Comparison of ENCODE assay signal across 27 cellular contexts in genomic region chr6:13638014-13638413, GRCh38. TPM values are rescaled to one million over a fixed set of nuclear protein-coding genes. Genes with fewer than 3 reads are reported as not detected.
DNase-seq lines count a peak whose midpoint lies in the region; ATAC-seq and TF ChIP-seq lines count a peak whose summit lies in the region.
"Had no signal": no experiment of that assay in that cellular context is flagged by ENCODE, and none has a peak within 500 bp of the region (broad histone marks: within the 10 kb centered on the region; RNA-seq: fewer than 3 reads in every experiment).

No MANE protein-coding gene starts in this region.

- H3K36me3 Mint-ChIP-seq in T-helper 2 cell treated with Interferon-gamma antibody and Interleukin-4, amounts not matched to agents 5 μg/mL and 100 μg/mL, for 36 hours (ENCODE audit: low read depth) = peaks cover 49% of the 10 kb centered on the region
- peaks cover 38% of the 10 kb centered on the region for H3K36me3 Mint-ChIP-seq in CD4-positive, CD25-positive, alpha-beta regulatory T cell
- H3K36me3 Mint-ChIP-seq in endodermal cell (ENCODE audit: low read depth) = peaks cover 27% of the 10 kb centered on the region

- no peaks in the 10 kb centered on the region for H3K27me3 Mint-ChIP-seq in T-helper 2 cell treated with Interferon-gamma antibody and Interleukin-4, amounts not matched to agents 5 μg/mL and 100 μg/mL, for 36 hours (ENCODE audit: low read depth)
- H3K27me3 Mint-ChIP-seq in CD4-positive, CD25-positive, alpha-beta regulatory T cell = no peaks in the 10 kb centered on the region
- no peaks in the 10 kb centered on the region for H3K27me3 Mint-ChIP-seq in endodermal cell (ENCODE audit: insufficient read depth)
- H3K27me3 Mint-ChIP-seq: central memory CD8-positive, alpha-beta T cell; progenitor cell of endocrine pancreas had no signal

- no peak overlapping the region for H2BK5ac ChIP-seq in neuronal stem cell (ENCODE audit: low read length)

- H3K27ac ChIP-seq in CD4-positive, CD25-positive, alpha-beta regulatory T cell (ENCODE audit: insufficient read depth, low read length, poor library complexity, severe bottlenecking) = peak overlapping the region; percentile 3
- H3K27ac ChIP-seq in HUES6 (ENCODE audit: low read depth, low read length) (0 out of 2 replicates have a peak overlapping the region, but pooled peaks have one; percentile 18), endodermal cell (ENCODE audit: low read depth, low read length) (no peak overlapping the region), foreskin keratinocyte (no peak overlapping the region), neuronal stem cell (replicated peaks; ENCODE audit: low read length) (no peak overlapping the region)
- H3K27ac ChIP-seq: 22Rv1, epithelial cell of prostate, neural progenitor cell, RWPE1, SK-N-MC, transverse colon had no signal

- H3K4me1 Mint-ChIP-seq in T-helper 2 cell treated with Interferon-gamma antibody and Interleukin-4, amounts not matched to agents 5 μg/mL and 100 μg/mL, for 36 hours (ENCODE audit: low read depth) = peaks cover 22% of the 10 kb centered on the region
- peaks cover 47 to 57% (median 49%) of the 10 kb centered on the region in 4 donors for H3K4me1 Mint-ChIP-seq in CD4-positive, CD25-positive, alpha-beta regulatory T cell
- peaks cover 19% of the 10 kb centered on the region for H3K4me1 Mint-ChIP-seq in endodermal cell
- H3K4me1 Mint-ChIP-seq: neural progenitor cell had no signal

- no peak overlapping the region for H4K8ac ChIP-seq in neuronal stem cell (ENCODE audit: low read depth, low read length)

- no peak overlapping the region for H3K4me3 Mint-ChIP-seq in T-helper 2 cell treated with Interferon-gamma antibody and Interleukin-4, amounts not matched to agents 5 μg/mL and 100 μg/mL, for 36 hours
- H3K4me3 Mint-ChIP-seq in CD4-positive, CD25-positive, alpha-beta regulatory T cell = peak overlapping the region in 1 of 4 donors; percentile 59
- no peak overlapping the region for H3K4me3 Mint-ChIP-seq in endodermal cell
- H3K4me3 Mint-ChIP-seq: central memory CD8-positive, alpha-beta T cell; neural progenitor cell had no signal

- H3K4me2 ChIP-seq in neuronal stem cell (ENCODE audit: insufficient read depth, low read length, poor library complexity, severe bottlenecking) = no peak overlapping the region
- H3K4me2 ChIP-seq: neural progenitor cell had no signal

- no peak for TF ChIP-seq CTCF in endodermal cell (conservative IDR thresholded peaks at IDR 0.05)
- TF ChIP-seq CTCF in foreskin keratinocyte (conservative IDR thresholded peaks at IDR 0.05) = no peak

- H3K14ac ChIP-seq in neuronal stem cell (ENCODE audit: low read length) = no peak overlapping the region

- H3K9me3 Mint-ChIP-seq in T-helper 2 cell treated with Interferon-gamma antibody and Interleukin-4, amounts not matched to agents 5 μg/mL and 100 μg/mL, for 36 hours = no peaks in the 10 kb centered on the region
- no peaks in the 10 kb centered on the region for H3K9me3 Mint-ChIP-seq in CD4-positive, CD25-positive, alpha-beta regulatory T cell
- no peaks in the 10 kb centered on the region for H3K9me3 Mint-ChIP-seq in endodermal cell
- H3K9me3 Mint-ChIP-seq: central memory CD8-positive, alpha-beta T cell; neural progenitor cell had no signal

- no peak overlapping the region for H3K4me3 ChIP-seq in CD4-positive, CD25-positive, alpha-beta regulatory T cell (ENCODE audit: low read depth, low read length)
- H3K4me3 ChIP-seq in HUES6 (ENCODE audit: low read depth, low read length) = no peak overlapping the region
- H3K4me3 ChIP-seq in endodermal cell (ENCODE audit: low read length) = no peak overlapping the region
- H3K4me3 ChIP-seq in neuronal stem cell (ENCODE audit: low read length in 2 of 2) = no peak overlapping the region
- H3K4me3 ChIP-seq: GM12878, lung, neural progenitor cell, SK-N-MC, transverse colon had no signal

- no peak overlapping the region for H2BK15ac ChIP-seq in neuronal stem cell (ENCODE audit: low read length)

- H2AK5ac ChIP-seq in neuronal stem cell (ENCODE audit: low read depth, low read length) = no peak overlapping the region

- H3K27ac Mint-ChIP-seq in T-helper 2 cell treated with Interferon-gamma antibody and Interleukin-4, amounts not matched to agents 5 μg/mL and 100 μg/mL, for 36 hours = peak overlapping the region; percentile 52
- peak overlapping the region; percentile 50 to 92 (median 71) for H3K27ac Mint-ChIP-seq in CD4-positive, CD25-positive, alpha-beta regulatory T cell
- peak overlapping the region; percentile 4 for H3K27ac Mint-ChIP-seq in endodermal cell
- H3K27ac Mint-ChIP-seq: neural progenitor cell had no signal

- H3K9ac ChIP-seq in HUES6 (ENCODE audit: low read length) (no peak overlapping the region), endodermal cell (ENCODE audit: extremely low read depth, low read length, poor library complexity, severe bottlenecking) (no peak overlapping the region), neuronal stem cell (ENCODE audit: low read depth, low read length, poor library complexity) (no peak overlapping the region)
- H3K9ac ChIP-seq: neural progenitor cell had no signal

- H2AFZ ChIP-seq in neuronal stem cell (ENCODE audit: low read length) = no peak overlapping the region
- H2AFZ ChIP-seq: neural progenitor cell had no signal

- peaks cover 54% of the 10 kb centered on the region for H3K36me3 ChIP-seq in CD4-positive, CD25-positive, alpha-beta regulatory T cell (ENCODE audit: control insufficient read depth, insufficient read depth, low read length)
- H3K36me3 ChIP-seq in HUES6 (ENCODE audit: control insufficient read depth, insufficient read depth, low read length) (peaks cover 15% of the 10 kb centered on the region; the same call in 1 of the 2 replicates), endodermal cell (ENCODE audit: control insufficient read depth, insufficient read depth, low read length) (peaks cover 65% of the 10 kb centered on the region), neuronal stem cell (replicated peaks in 1 of 2; ENCODE audit: control insufficient read depth in 2 of 2, insufficient read depth in 2 of 2, low read length in 2 of 2) (peaks cover 0 to 93% of the 10 kb centered on the region in 2 donors)

- H2BK12ac ChIP-seq in neuronal stem cell (ENCODE audit: low read length) = no peak overlapping the region

- ATAC-seq in CD4-positive, CD25-positive, alpha-beta regulatory T cell (ENCODE audit: low read depth in 2 of 2) = no peak
- no peak for ATAC-seq in foreskin keratinocyte
- ATAC-seq: GM12878 had no signal

- H3K79me1 ChIP-seq in neuronal stem cell (ENCODE audit: low read depth, low read length) = no peaks in the 10 kb centered on the region

- peaks cover 19% of the 10 kb centered on the region for H3K4me1 ChIP-seq in CD4-positive, CD25-positive, alpha-beta regulatory T cell (ENCODE audit: control insufficient read depth, insufficient read depth, low read length, poor library complexity, severe bottlenecking)
- peaks cover 35% of the 10 kb centered on the region for H3K4me1 ChIP-seq in HUES6 (ENCODE audit: control insufficient read depth, insufficient read depth, low read length)
- no peaks in the 10 kb centered on the region for H3K4me1 ChIP-seq in endodermal cell (ENCODE audit: control insufficient read depth, insufficient read depth, low read length)
- H3K4me1 ChIP-seq in foreskin keratinocyte = no peaks in the 10 kb centered on the region
- H3K4me1 ChIP-seq in neuronal stem cell (ENCODE audit: control insufficient read depth in 2 of 2, insufficient read depth in 1 of 2, low read depth in 1 of 2, low read length in 2 of 2) = peaks cover 0 to 5% of the 10 kb centered on the region in 2 donors
- H3K4me1 ChIP-seq: neural progenitor cell, transverse colon had no signal

- no peak overlapping the region for H3K23ac ChIP-seq in neuronal stem cell (ENCODE audit: low read depth, low read length, poor library complexity)

- DNase-seq in T-helper 2 cell treated with Interferon-gamma antibody and Interleukin-4, amounts not matched to agents 5 μg/mL and 100 μg/mL, for 36 hours (ENCODE audit: low spot score) = no peak
- no peak for DNase-seq in T-helper 2 cell
- no peak for DNase-seq in CD4-positive, CD25-positive, alpha-beta regulatory T cell
- DNase-seq in endodermal cell = no peak
- no peak for DNase-seq in foreskin keratinocyte
- DNase-seq in neuronal stem cell (ENCODE audit: low spot score) = no peak
- DNase-seq in NCI-H774 (lab: John Stamatoyannopoulos, UW) = no peak
- DNase-seq: activated CD4-positive, alpha-beta T cell treated with anti-CD3 and anti-CD28 coated beads, Interleukin-2, amount 50 U/mL, for 1 hour; activated gamma-delta T cell treated with Interleukin-2 at 50 U/mL for 16 hours; Caco-2; DND-41; head of caudate nucleus; IMR-90; NCI-H1092 treated with DMSO at 0.1 percent for 48 hours; NCI-H187 treated with DMSO at 0.1 percent for 48 hours; NCI-H69; transverse colon had no signal

- H4K91ac ChIP-seq in neuronal stem cell (ENCODE audit: low read depth, low read length, poor library complexity) = no peak overlapping the region

- H2BK120ac ChIP-seq in neuronal stem cell (ENCODE audit: low read depth, low read length) = no peak overlapping the region

- H3K9me3 ChIP-seq in CD4-positive, CD25-positive, alpha-beta regulatory T cell (ENCODE audit: control insufficient read depth in 2 of 2, low read length in 2 of 2) = no peaks in the 10 kb centered on the region
- H3K9me3 ChIP-seq in HUES6 (ENCODE audit: control insufficient read depth, insufficient read depth, low read depth, low read length) (no peaks in the 10 kb centered on the region), endodermal cell (ENCODE audit: control insufficient read depth, low read length) (no peaks in the 10 kb centered on the region), neuronal stem cell (replicated peaks in 1 of 2; ENCODE audit: control insufficient read depth in 2 of 2, insufficient read depth in 1 of 2, low read depth in 1 of 2, low read length in 2 of 2) (no peaks in the 10 kb centered on the region)
- H3K9me3 ChIP-seq: Caco-2, transverse colon had no signal

- H3K4ac ChIP-seq in neuronal stem cell (ENCODE audit: low read length) = no peak overlapping the region

- H3K18ac ChIP-seq in neuronal stem cell (ENCODE audit: low read length) = no peak overlapping the region

- 100% methylated on average over 1 of the region's 1 CpG; no CpG with 5 or more reads in 1 of the 2 experiments for WGBS in endodermal cell (ENCODE audit: insufficient coverage in 1 of 2, insufficient read length in 1 of 2), 2 experiments
- no CpG with 5 or more reads among the region's 1 CpG for WGBS in neuronal stem cell (ENCODE audit: extremely low coverage in 2 of 2, insufficient read length in 2 of 2, insufficient replicate concordance in 1 of 2), 2 donors

- no peaks in the 10 kb centered on the region for H3K27me3 ChIP-seq in CD4-positive, CD25-positive, alpha-beta regulatory T cell (ENCODE audit: control insufficient read depth, insufficient read depth, low read length)
- H3K27me3 ChIP-seq in HUES6 (ENCODE audit: control insufficient read depth, insufficient read depth, low read length) (no peaks in the 10 kb centered on the region), endodermal cell (ENCODE audit: control insufficient read depth, insufficient read depth, low read length, poor library complexity, severe bottlenecking) (no peaks in the 10 kb centered on the region), foreskin keratinocyte (no peaks in the 10 kb centered on the region), neuronal stem cell (ENCODE audit: control insufficient read depth in 3 of 3, insufficient read depth in 3 of 3, low read depth in 1 of 3, low read length in 3 of 3) (no peaks in the 10 kb centered on the region)
- H3K27me3 ChIP-seq: neural progenitor cell, transverse colon had no signal

RNA-seq across cellular contexts. Expression of gene NOL7, which starts 22.9 kb away (rescaled TPM):
- total RNA-seq in CD4-positive, CD25-positive, alpha-beta regulatory T cell = 50.2 TPM
- 100 to 1,000 TPM; 127 to 145 (median 130) TPM for polyA plus RNA-seq in CD4-positive, CD25-positive, alpha-beta regulatory T cell
- total RNA-seq in endodermal cell (10 to 100 TPM; 47.8 to 52.9 TPM), foreskin keratinocyte (79.1 and 83.9 TPM in 2 replicates)
- polyA plus RNA-seq in endodermal cell (2013, experiment 1 of 2) = 63.0 TPM
- polyA plus RNA-seq in endodermal cell (2013, experiment 2 of 2) = 63.5 TPM
- 86.7 and 96.3 TPM in 2 replicates for polyA plus RNA-seq in foreskin keratinocyte
- 73.6 TPM for polyA plus RNA-seq in neuronal stem cell (2013, experiment 1 of 2)
- polyA plus RNA-seq in neuronal stem cell (2013, experiment 2 of 2) = 73.4 TPM

Comparison
In these comparisons a context has a peak if more than half of its experiments do, and no peak if none do; other contexts are left out.
1. H3K27ac Mint-ChIP-seq: peak in every context shown above with its lines; median percentile 71 in CD4-positive, CD25-positive, alpha-beta regulatory T cell; 52 in T-helper 2 cell treated with Interferon-gamma antibody and Interleukin-4, amounts not matched to agents 5 μg/mL and 100 μg/mL, for 36 hours; 4 in endodermal cell.
2. H3K27ac ChIP-seq: peak in CD4-positive, CD25-positive, alpha-beta regulatory T cell (single experiment) and HUES6 (single experiment); none in endodermal cell (single experiment), foreskin keratinocyte (single experiment) and neuronal stem cell (single experiment).